Comparison of ENCODE assay signal across 9 cellular contexts in genomic region chr7:104160375-104160774, GRCh38. TPM values are rescaled to one million over a fixed set of nuclear protein-coding genes. Genes with fewer than 3 reads are reported as not detected.
A peak's percentile ranks its signal among the peaks of the same experiment; 100 is the strongest.
DNase-seq lines count a peak whose midpoint lies in the region; ATAC-seq, FAIRE-seq and TF ChIP-seq lines count a peak whose summit lies in the region.
"Had no signal": no experiment of that assay in that cellular context is flagged by ENCODE, and none has a peak within 500 bp of the region (broad histone marks: within the 10 kb centered on the region; RNA-seq: fewer than 3 reads in every experiment).

No MANE protein-coding gene starts in this region.

- H3K27me3 ChIP-seq in Peyer's patch, result no peaks in the 10 kb centered on the region

- CTCF ChIA-PET in A549 (lab: Yijun Ruan, JAX), result interaction anchor here (0.6 to 1.7 kb wide), 4 partner anchors 10 to 587 kb away, joined by 3 to 12 read pairs (median 5); no protein-coding TSS in a partner anchor

- POLR2A ChIA-PET in A549 (lab: Yijun Ruan, JAX), result no interaction called here

- H3K9me3 ChIP-seq in A549 (no peaks in the 10 kb centered on the region), Peyer's patch (no peaks in the 10 kb centered on the region)

- no peak for FAIRE-seq in A549 (lab: Jason Lieb, UNC)

- H3K36me3 ChIP-seq in Peyer's patch, result peaks cover 0 to 25% (median 0%) of the 10 kb centered on the region in 3 donors

- DNase-seq in A549 (ENCODE audit: low read depth in 1 of 2, low spot score in 1 of 2) (peak in 1 of 2 experiments; percentile 10), Peyer's patch (no peak), fibroblast of villous mesenchyme (ENCODE audit: low read depth) (peak; percentile 44), NCI-H345 (lab: John Stamatoyannopoulos, UW) (no peak)
- no peak for DNase-seq in activated CD4-positive, alpha-beta T cell treated with anti-CD3 and anti-CD28 coated beads, Interleukin-2, amount 50 U/mL, for 1 hour
- DNase-seq in activated CD4-positive, CD25-positive, alpha-beta regulatory T cell treated with anti-CD3 and anti-CD28 coated beads, Interleukin-2, amount 50 U/mL, for 72 hours, result no peak
- DNase-seq in activated CD4-positive, alpha-beta T cell treated with anti-CD3 and anti-CD28 coated beads, Interleukin-2, amount 50 U/mL, for 4 hours, result no peak
- DNase-seq: activated T-cell treated with anti-CD3 and anti-CD28 coated beads, Interleukin-2, amount 50 U/mL, for 72 hours had no signal

- peak; percentile 37 to 61 for TF ChIP-seq RAD21 in A549 (conservative IDR thresholded peaks at IDR 0.05 in 1 of 2, IDR thresholded peaks at IDR 0.05 in 1 of 2)

- TF ChIP-seq CTCF in A549 (IDR thresholded peaks at IDR 0.05), result no peak; the same call in 1 of the 3 replicates
- peak; percentile 5; the same call in 1 of the 3 replicates for TF ChIP-seq CTCF in GM12872 (IDR thresholded peaks at IDR 0.05; ENCODE audit: insufficient read depth, low read depth, low read length)
- peak in 4 of 6 experiments; percentile 18 to 27 (median 24) for TF ChIP-seq CTCF in Peyer's patch (IDR thresholded peaks at IDR 0.05)
- peak; percentile 24 for TF ChIP-seq CTCF in fibroblast of villous mesenchyme (IDR thresholded peaks at IDR 0.05; ENCODE audit: insufficient read depth, low read depth, low read length)

- H3K27ac ChIP-seq in A549, result no peak overlapping the region
- no peak overlapping the region for H3K27ac ChIP-seq in Peyer's patch

- ATAC-seq in A549, result no peak
- ATAC-seq: activated T-cell treated with anti-CD3 and anti-CD28 coated beads, Interleukin-2, amount 50 U/mL, for 72 hours had no signal

- H3K4me1 ChIP-seq in A549 (no peaks in the 10 kb centered on the region), Peyer's patch (no peaks in the 10 kb centered on the region)

- H3K4me3 ChIP-seq in A549 (no peak overlapping the region), Peyer's patch (no peak overlapping the region), fibroblast of villous mesenchyme (ENCODE audit: low read depth, low read length) (no peak overlapping the region)

- TF ChIP-seq EP300 in A549 (IDR thresholded peaks at IDR 0.05), result no peak

- no peak for TF ChIP-seq POLR2A in A549 (IDR thresholded peaks at IDR 0.05; ENCODE audit: low read length)
- TF ChIP-seq POLR2A in Peyer's patch (IDR thresholded peaks at IDR 0.05), result no peak

- no peak overlapping the region for H3K4me2 ChIP-seq in A549

TF ChIP-seq in A549, 52 proteins besides CTCF, POLR2A, EP300 and RAD21:
- TF ChIP-seq HOXB13 (CRISPR knock-in tag; IDR thresholded peaks at IDR 0.05; ENCODE audit: low read depth) (no peak), KDM1A (IDR thresholded peaks at IDR 0.05; ENCODE audit: low read depth) (no peak), SMC3 (IDR thresholded peaks at IDR 0.05) (peak; percentile 54), PHF8 (IDR thresholded peaks at IDR 0.05; ENCODE audit: borderline replicate concordance, low read depth) (no peak), CBX8 (IDR thresholded peaks at IDR 0.05) (no peak), CHD2 (IDR thresholded peaks at IDR 0.05; ENCODE audit: low read length, partially characterized antibody) (no peak), BCL3 (IDR thresholded peaks at IDR 0.05) (no peak)

RNA-seq across cellular contexts. Expression of gene ORC5, which starts 47.4 kb away (rescaled TPM):
- polyA plus RNA-seq in A549 (2011; rRNA removed) (17.8 and 26.5 TPM in 2 replicates), A549 (2017; fragmentation: RNase III; extraction: RNeasy Plus Mini Kit Qiagen cat#74134 plus additional on column Dnase treatment) (28.4 to 32.1 TPM (median 29.5 TPM) in 3 replicates)
- 4.1 TPM in 2 replicates for polyA plus RNA-seq in A549 (2012; cell fraction: cytosol; rRNA removed)
- 2.0 and 5.3 TPM in 2 replicates for polyA plus RNA-seq in A549 (2012; cell fraction: nucleus; rRNA removed)
- 9.2 and 9.4 TPM in 2 replicates for polyA minus RNA-seq in A549 (2011; rRNA and poly(A)+ RNA removed)
- total RNA-seq in Peyer's patch (10 to 100 TPM; 10.7 to 41.2 (median 18.0) TPM), fibroblast of villous mesenchyme (20.6 and 25.5 TPM in 2 replicates)
